Comparison of ENCODE assay signal across 17 cellular contexts in the genomic region with DNA sequence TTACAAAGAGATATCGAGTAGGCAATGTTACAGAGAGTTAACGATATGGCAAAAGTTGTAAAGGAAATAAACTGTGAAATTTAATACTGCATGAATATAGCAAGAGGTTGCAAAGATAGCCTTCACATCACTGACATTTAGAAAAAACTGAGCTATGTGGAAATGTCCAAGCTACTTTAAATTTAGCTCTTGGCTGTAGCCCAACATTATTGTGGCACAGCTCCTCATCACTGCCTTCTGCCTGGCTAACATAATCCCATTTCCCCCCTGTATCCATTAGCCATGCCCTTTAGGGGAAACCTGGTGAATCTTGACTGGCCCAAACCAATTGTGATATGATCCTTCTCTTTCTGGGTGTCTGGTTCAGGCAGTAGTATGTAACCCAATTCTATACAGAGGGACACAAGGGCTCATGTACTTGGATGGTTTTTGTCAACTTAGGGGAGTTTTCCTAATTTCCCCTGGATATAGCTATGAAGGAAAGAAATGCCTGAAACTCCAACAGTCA.
"Had no signal": no experiment of that assay in that cellular context is flagged by ENCODE, and none has a peak within 500 bp of the region (broad histone marks: within the 10 kb centered on the region; RNA-seq: fewer than 3 reads in every experiment).

No MANE protein-coding gene starts in this region.

- H3K36me3 Mint-ChIP-seq: activated naive CD4-positive, alpha-beta T cell treated with anti-CD3 and anti-CD28 coated beads, Interleukin-2, amount 10 ng/mL, durations not matched to agents 7 days and 5 days had no signal

- H3K27me3 Mint-ChIP-seq: activated naive CD4-positive, alpha-beta T cell treated with anti-CD3 and anti-CD28 coated beads, Interleukin-2, amount 10 ng/mL, durations not matched to agents 7 days and 5 days had no signal

- H3K27me3 ChIP-seq: brain microvascular endothelial cell, heart right ventricle, left lung, upper lobe of left lung had no signal

- H3K9me3 ChIP-seq: heart right ventricle, left lung, upper lobe of left lung had no signal

- H3K4me1 ChIP-seq: left lung, upper lobe of left lung had no signal

- DNase-seq: activated CD4-positive, alpha-beta T cell treated with anti-CD3 and anti-CD28 coated beads, Interleukin-2, amount 50 U/mL, for 48 hours; activated CD4-positive, CD25-positive, alpha-beta regulatory T cell; activated naive CD4-positive, alpha-beta T cell treated with anti-CD3 and anti-CD28 coated beads, Interleukin-2, amount 10 ng/mL, durations not matched to agents 7 days and 5 days; activated T-cell treated with anti-CD3 and anti-CD28 coated beads, Interleukin-2, amount 50 U/mL, for 48 hours; amygdala; brain microvascular endothelial cell; dorsolateral prefrontal cortex; foreskin melanocyte; heart right ventricle; islet precursor cell; left lung; mesenchymal stem cell; stimulated activated CD4-positive, alpha-beta T cell treated with anti-CD3 and anti-CD28 coated beads, Interleukin-2, amount 100 ng/mL, for 48 hours; stimulated activated naive CD4-positive, alpha-beta T cell treated with Interleukin-2 at 50 U/mL for 16 hours; T-helper 2 cell; upper lobe of left lung had no signal

- H3K9me3 Mint-ChIP-seq: activated naive CD4-positive, alpha-beta T cell treated with anti-CD3 and anti-CD28 coated beads, Interleukin-2, amount 10 ng/mL, durations not matched to agents 7 days and 5 days had no signal

- H3K4me3 Mint-ChIP-seq: activated naive CD4-positive, alpha-beta T cell treated with anti-CD3 and anti-CD28 coated beads, Interleukin-2, amount 10 ng/mL, durations not matched to agents 7 days and 5 days had no signal

- H3K27ac ChIP-seq: brain microvascular endothelial cell, dorsolateral prefrontal cortex, heart right ventricle, left lung, upper lobe of left lung had no signal

- ATAC-seq: esophagus mucosa, left lung had no signal

- H3K27ac Mint-ChIP-seq: activated naive CD4-positive, alpha-beta T cell treated with anti-CD3 and anti-CD28 coated beads, Interleukin-2, amount 10 ng/mL, durations not matched to agents 7 days and 5 days had no signal

- H3K36me3 ChIP-seq: brain microvascular endothelial cell, heart right ventricle, left lung, upper lobe of left lung had no signal

- H3K4me1 Mint-ChIP-seq: activated naive CD4-positive, alpha-beta T cell treated with anti-CD3 and anti-CD28 coated beads, Interleukin-2, amount 10 ng/mL, durations not matched to agents 7 days and 5 days had no signal

- H3K4me3 ChIP-seq: dorsolateral prefrontal cortex, heart right ventricle, left lung, upper lobe of left lung had no signal
